2 cellular contexts compared by ENCODE assay signal in the genomic region with DNA sequence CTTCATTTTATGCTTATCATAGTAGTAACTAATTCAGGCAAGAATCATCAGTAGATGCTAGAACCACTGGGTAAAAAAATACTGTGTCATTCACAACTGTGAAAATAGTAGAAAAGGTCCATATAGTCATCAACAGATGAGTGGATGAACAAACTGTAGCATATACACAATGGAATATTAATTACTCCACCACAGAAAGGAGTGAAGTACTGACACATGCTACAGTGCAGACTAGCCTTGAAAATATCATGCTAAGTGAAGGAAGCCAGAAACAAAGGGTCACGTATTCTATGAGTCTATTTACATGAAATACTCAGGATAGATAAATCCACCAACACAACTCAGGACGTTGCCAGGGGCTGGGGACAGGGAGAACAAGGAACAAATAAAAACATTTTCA.
TF ChIP-seq lines count a peak whose summit lies in the region.

No MANE protein-coding gene starts in this region.

TF ChIP-seq in liver, 16 proteins besides CTCF, POLR2A, EP300 and RAD21:
- TF ChIP-seq, protein P1, sequence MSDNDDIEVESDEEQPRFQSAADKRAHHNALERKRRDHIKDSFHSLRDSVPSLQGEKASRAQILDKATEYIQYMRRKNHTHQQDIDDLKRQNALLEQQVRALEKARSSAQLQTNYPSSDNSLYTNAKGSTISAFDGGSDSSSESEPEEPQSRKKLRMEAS (IDR thresholded peaks at IDR 0.05): no peak
- TF ChIP-seq RXRA (IDR thresholded peaks at IDR 0.05) (no peak), TAF1 (conservative IDR thresholded peaks at IDR 0.05) (no peak), SP1 (IDR thresholded peaks at IDR 0.05) (no peak), HNF4A (conservative IDR thresholded peaks at IDR 0.05) (no peak), HNF4G (IDR thresholded peaks at IDR 0.05) (no peak), EGR1 (IDR thresholded peaks at IDR 0.05; ENCODE audit: low read depth in 2 of 2) (no peak), YY1 (IDR thresholded peaks at IDR 0.05) (no peak), FOXA1 (IDR thresholded peaks at IDR 0.05) (no peak), JUND (IDR thresholded peaks at IDR 0.05) (no peak), REST (IDR thresholded peaks at IDR 0.05) (no peak), GABPA (IDR thresholded peaks at IDR 0.05 in 1 of 2, conservative IDR thresholded peaks at IDR 0.05 in 1 of 2) (no peak), NR2F2 (IDR thresholded peaks at IDR 0.05) (no peak), FOXA2 (IDR thresholded peaks at IDR 0.05) (no peak)
- TF ChIP-seq, protein P2, sequence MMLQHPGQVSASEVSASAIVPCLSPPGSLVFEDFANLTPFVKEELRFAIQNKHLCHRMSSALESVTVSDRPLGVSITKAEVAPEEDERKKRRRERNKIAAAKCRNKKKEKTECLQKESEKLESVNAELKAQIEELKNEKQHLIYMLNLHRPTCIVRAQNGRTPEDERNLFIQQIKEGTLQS (IDR thresholded peaks at IDR 0.05): no peak
- TF ChIP-seq, protein P3, sequence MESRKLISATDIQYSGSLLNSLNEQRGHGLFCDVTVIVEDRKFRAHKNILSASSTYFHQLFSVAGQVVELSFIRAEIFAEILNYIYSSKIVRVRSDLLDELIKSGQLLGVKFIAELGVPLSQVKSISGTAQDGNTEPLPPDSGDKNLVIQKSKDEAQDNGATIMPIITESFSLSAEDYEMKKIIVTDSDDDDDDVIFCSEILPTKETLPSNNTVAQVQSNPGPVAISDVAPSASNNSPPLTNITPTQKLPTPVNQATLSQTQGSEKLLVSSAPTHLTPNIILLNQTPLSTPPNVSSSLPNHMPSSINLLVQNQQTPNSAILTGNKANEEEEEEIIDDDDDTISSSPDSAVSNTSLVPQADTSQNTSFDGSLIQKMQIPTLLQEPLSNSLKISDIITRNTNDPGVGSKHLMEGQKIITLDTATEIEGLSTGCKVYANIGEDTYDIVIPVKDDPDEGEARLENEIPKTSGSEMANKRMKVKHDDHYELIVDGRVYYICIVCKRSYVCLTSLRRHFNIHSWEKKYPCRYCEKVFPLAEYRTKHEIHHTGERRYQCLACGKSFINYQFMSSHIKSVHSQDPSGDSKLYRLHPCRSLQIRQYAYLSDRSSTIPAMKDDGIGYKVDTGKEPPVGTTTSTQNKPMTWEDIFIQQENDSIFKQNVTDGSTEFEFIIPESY (IDR thresholded peaks at IDR 0.05): no peak

TF ChIP-seq in HepG2, 621 proteins besides CTCF, POLR2A, EP300 and RAD21:
- TF ChIP-seq MTA1 (CRISPR knock-in tag; IDR thresholded peaks at IDR 0.05; ENCODE audit: borderline replicate concordance) (no peak), SYNCRIP (IDR thresholded peaks at IDR 0.05; ENCODE audit: insufficient read depth, low read depth, low read length) (no peak), ZBTB1 (CRISPR knock-in tag; IDR thresholded peaks at IDR 0.05; ENCODE audit: borderline replicate concordance) (no peak), TCF7L2 (IDR thresholded peaks at IDR 0.05; ENCODE audit: low read depth, low read length) (no peak), ZNF614 (CRISPR knock-in tag; IDR thresholded peaks at IDR 0.05; ENCODE audit: borderline replicate concordance) (no peak), SRF (IDR thresholded peaks at IDR 0.05; ENCODE audit: low read depth, low read length) (no peak), ZNF7 (CRISPR knock-in tag; IDR thresholded peaks at IDR 0.05) (no peak)
TF ChIP-seq in HepG2: peak in this region for 0.
